ENCODE assay signal across 1 cellular context in the genomic region with DNA sequence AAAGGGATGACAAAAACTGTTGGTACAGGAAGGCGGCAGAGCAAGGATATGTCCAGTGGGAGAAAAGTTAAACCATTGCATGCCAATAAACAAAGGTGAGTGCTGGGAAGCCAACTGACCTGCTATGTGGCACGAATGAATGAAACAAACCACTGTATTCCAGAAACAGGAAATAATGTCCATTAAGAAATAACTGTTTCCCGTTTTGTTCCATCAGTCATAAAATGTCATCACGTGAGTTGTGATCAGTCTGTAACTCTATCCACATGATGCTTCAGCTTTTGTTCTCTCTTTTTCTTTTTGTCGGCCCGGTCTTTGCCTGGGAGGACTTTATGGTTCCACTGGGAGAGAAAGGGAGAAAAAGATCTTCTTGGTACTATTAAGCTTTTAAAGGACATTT.
TF ChIP-seq lines count a peak whose summit lies in the region.

No MANE protein-coding gene starts in this region.

TF ChIP-seq in endothelial cell of umbilical vein, 7 proteins besides CTCF, POLR2A, EP300 and RAD21 (continued from another document):
- TF ChIP-seq, protein P1, sequence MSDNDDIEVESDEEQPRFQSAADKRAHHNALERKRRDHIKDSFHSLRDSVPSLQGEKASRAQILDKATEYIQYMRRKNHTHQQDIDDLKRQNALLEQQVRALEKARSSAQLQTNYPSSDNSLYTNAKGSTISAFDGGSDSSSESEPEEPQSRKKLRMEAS (IDR thresholded peaks at IDR 0.05; ENCODE audit: insufficient read depth, insufficient read length), result no peak
- TF ChIP-seq POLR2AphosphoS5 (IDR thresholded peaks at IDR 0.05; ENCODE audit: insufficient read depth, low read depth, low read length) (no peak), FOS (IDR thresholded peaks at IDR 0.05; ENCODE audit: borderline replicate concordance, insufficient read depth, low read length) (no peak)
